Comparison of ENCODE assay signal across 8 cellular contexts in the genomic region with DNA sequence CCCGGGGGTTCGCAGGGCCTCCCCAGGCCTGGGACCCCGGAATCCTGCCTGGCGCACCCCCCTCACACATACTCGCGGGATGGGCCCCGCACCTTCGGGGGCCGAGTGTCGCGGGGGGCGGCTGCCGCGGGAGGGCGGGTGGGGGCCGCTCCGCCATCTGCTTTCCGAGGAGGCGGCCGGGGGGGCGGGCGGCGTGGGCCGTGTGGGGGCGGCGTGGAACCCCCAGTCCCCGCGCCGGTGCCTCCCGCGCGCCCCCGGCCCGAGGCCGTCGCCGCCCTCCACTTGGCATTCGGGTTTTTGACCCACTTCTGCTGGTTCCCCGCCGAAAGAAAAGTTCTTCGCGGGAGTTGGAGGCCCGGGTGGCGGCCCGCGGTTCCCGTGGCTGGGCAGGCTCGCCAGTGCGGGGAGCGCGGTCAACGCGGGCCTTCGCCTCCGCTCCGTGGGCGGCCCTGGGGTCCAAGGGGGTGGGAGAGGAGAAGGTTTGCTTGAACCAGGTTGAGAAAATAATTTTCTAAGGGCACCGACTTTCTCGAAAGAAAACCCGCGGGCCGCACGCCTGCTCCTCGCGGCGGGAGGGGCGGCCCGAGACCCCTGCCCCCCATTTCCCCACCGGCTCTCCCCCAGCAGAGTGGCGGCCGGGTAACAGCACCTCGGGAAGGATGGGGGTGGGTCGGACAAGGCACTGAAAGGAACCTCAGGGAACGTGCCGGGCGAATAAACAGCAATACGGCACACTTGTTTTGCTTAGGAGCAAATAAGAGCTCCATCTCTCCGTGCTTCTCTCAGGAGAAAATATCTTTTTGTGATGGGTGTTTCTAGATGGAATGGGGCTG. TPM values are rescaled to one million over a fixed set of nuclear protein-coding genes. Genes with fewer than 3 reads are reported as not detected.
DNase-seq lines count a peak whose midpoint lies in the region; ATAC-seq and TF ChIP-seq lines count a peak whose summit lies in the region.

No MANE protein-coding gene starts in this region.

- H3K4me1 ChIP-seq in ACC112 (ENCODE audit: control insufficient read depth, insufficient read depth, low read length, unreplicated experiment): peaks cover 3% of the 10 kb centered on the region
- no peaks in the 10 kb centered on the region; the same call in 1 of the 2 replicates for H3K4me1 ChIP-seq in HUES64 (ENCODE audit: insufficient read depth, low read length)

- H3K27me3 ChIP-seq in ACC112 (ENCODE audit: insufficient read depth, low read length): no peaks in the 10 kb centered on the region
- peaks cover 10% of the 10 kb centered on the region for H3K27me3 ChIP-seq in HUES64 (ENCODE audit: insufficient read depth, low read length)

- H3K36me3 ChIP-seq in ACC112 (ENCODE audit: insufficient read depth, low read length) (no peaks in the 10 kb centered on the region), HUES64 (ENCODE audit: insufficient read depth, low read length) (peaks cover 36% of the 10 kb centered on the region)

- CTCF ChIA-PET in MCF 10A (lab: Yijun Ruan, JAX): interaction anchor here (0.9 kb wide), 1 partner anchor 12 kb away, joined by 5 read pairs; a partner anchor contains a TSS

- DNase-seq in MCF 10A (ENCODE audit: unreplicated experiment) (no peak), mesothelial cell of epicardium (ENCODE audit: low spot score in 2 of 2, unreplicated experiment in 2 of 2) (peak in 1 of 2 experiments; percentile 60), NCI-H526 treated with DMSO at 0.1 percent for 48 hours (lab: John Stamatoyannopoulos, UW) (no peak), amniotic stem cell (lab: John Stamatoyannopoulos, UW) (no peak), GM19240 (ENCODE audit: insufficient read length, low spot score) (no peak)

- WGBS in HUES64: 1% methylated on average over 78 of the region's 78 CpGs

- no peak overlapping the region for H3K27ac Mint-ChIP-seq in MCF 10A (ENCODE audit: low read depth, unreplicated experiment)
- peak overlapping the region; percentile 85 for H3K27ac Mint-ChIP-seq in mesothelial cell of epicardium

- intact Hi-C loops in MCF 10A (cut with micrococcal nuclease): no loop called here

- ATAC-seq in HG02938 (IDR thresholded peaks at IDR 0.05; ENCODE audit: unreplicated experiment): no peak

- H3K4me3 Mint-ChIP-seq in MCF 10A (ENCODE audit: unreplicated experiment) (peak overlapping the region; percentile 86), mesothelial cell of epicardium (peak overlapping the region; percentile 71)

- H3K4me1 Mint-ChIP-seq in MCF 10A (ENCODE audit: insufficient read depth, unreplicated experiment): peaks cover 6% of the 10 kb centered on the region
- peaks cover 24% of the 10 kb centered on the region for H3K4me1 Mint-ChIP-seq in mesothelial cell of epicardium

- H3K27ac ChIP-seq in ACC112 (ENCODE audit: low read depth, low read length) (0 out of 2 replicates have a peak overlapping the region, but pooled peaks have one; percentile 4), HUES64 (ENCODE audit: low read depth, low read length) (peak overlapping the region; percentile 55; the same call in 1 of the 2 replicates)

- peak overlapping the region; percentile 73 for H3K9ac ChIP-seq in HUES64 (ENCODE audit: low read depth, low read length)

- H3K27me3 Mint-ChIP-seq in MCF 10A (ENCODE audit: insufficient read depth, unreplicated experiment) (no peaks in the 10 kb centered on the region), mesothelial cell of epicardium (ENCODE audit: low read depth) (no peaks in the 10 kb centered on the region)

- H3K36me3 Mint-ChIP-seq in MCF 10A (ENCODE audit: insufficient read depth, unreplicated experiment): peaks cover 13% of the 10 kb centered on the region
- peaks cover 3% of the 10 kb centered on the region for H3K36me3 Mint-ChIP-seq in mesothelial cell of epicardium

- no peak for TF ChIP-seq CTCF in MCF 10A (IDR thresholded peaks at IDR 0.05; ENCODE audit: unreplicated experiment)
- no peak for TF ChIP-seq CTCF in mesothelial cell of epicardium (IDR thresholded peaks at IDR 0.05; ENCODE audit: unreplicated experiment)

- peaks cover 57% of the 10 kb centered on the region for H3K79me2 ChIP-seq in ACC112 (ENCODE audit: control insufficient read depth, insufficient read depth, low read length, unreplicated experiment)

- no peaks in the 10 kb centered on the region for H3K9me3 ChIP-seq in HUES64 (ENCODE audit: insufficient read depth, low read depth, low read length)

- H2AFZ ChIP-seq in ACC112 (ENCODE audit: low read length, unreplicated experiment): no peak overlapping the region

- peak overlapping the region; percentile 99 for H3K4me3 ChIP-seq in ACC112 (ENCODE audit: low read depth, low read length)
- peak overlapping the region; percentile 84 for H3K4me3 ChIP-seq in HUES64 (ENCODE audit: low read length)

- POLR2A ChIA-PET in MCF 10A (lab: Yijun Ruan, JAX): interaction anchor here (2.0 to 3.4 kb wide), 3 partner anchors 10 to 15 kb away, joined by 5 to 53 read pairs (median 13); a partner anchor contains a TSS

- BruUV-seq in MCF 10A (replicated peaks; lab: Mats Ljungman, UMichigan): no TSS peak

- H3K9me3 Mint-ChIP-seq in MCF 10A (ENCODE audit: unreplicated experiment) (no peaks in the 10 kb centered on the region), mesothelial cell of epicardium (no peaks in the 10 kb centered on the region)

RNA-seq across cellular contexts. Expression of a gene that starts 1.6 kb away (rescaled TPM):
- polyA plus RNA-seq in HUES64 (2013, experiment 1 of 2): 22.4 TPM
- 25.9 TPM for polyA plus RNA-seq in HUES64 (2013, experiment 2 of 2)
- total RNA-seq in MCF 10A (2022): 10.3 and 12.7 TPM in 2 replicates
- 33.7 to 35.0 TPM (median 34.0 TPM) in 3 replicates for total RNA-seq in mesothelial cell of epicardium

RNA-seq across cellular contexts. Expression of a gene that starts 9.5 kb away (rescaled TPM):
- polyA plus RNA-seq in HUES64 (2013, experiment 1 of 2): 12.7 TPM
- 13.1 TPM for polyA plus RNA-seq in HUES64 (2013, experiment 2 of 2)
- 14.7 and 18.9 TPM in 2 replicates for total RNA-seq in MCF 10A (2022)
- total RNA-seq in mesothelial cell of epicardium: 19.8 to 22.9 TPM (median 20.0 TPM) in 3 replicates

RNA-seq across cellular contexts. Expression of a gene that starts 12.5 kb away (rescaled TPM):
- 12.7 TPM for polyA plus RNA-seq in HUES64 (2013, experiment 1 of 2)
- 10.0 TPM for polyA plus RNA-seq in HUES64 (2013, experiment 2 of 2)
- total RNA-seq in MCF 10A (2022): 14.0 and 19.5 TPM in 2 replicates
- total RNA-seq in mesothelial cell of epicardium: 22.0 to 25.1 TPM (median 23.4 TPM) in 3 replicates

RNA-seq across cellular contexts. Expression of a gene that starts 35.4 kb away (rescaled TPM):
- polyA plus RNA-seq in HUES64 (2013, experiment 1 of 2): 16.3 TPM
- 12.2 TPM for polyA plus RNA-seq in HUES64 (2013, experiment 2 of 2)
- total RNA-seq in MCF 10A (2022) (40.6 TPM in 2 replicates), mesothelial cell of epicardium (33.6 to 41.5 TPM (median 33.8 TPM) in 3 replicates)
